In the genomic region with DNA sequence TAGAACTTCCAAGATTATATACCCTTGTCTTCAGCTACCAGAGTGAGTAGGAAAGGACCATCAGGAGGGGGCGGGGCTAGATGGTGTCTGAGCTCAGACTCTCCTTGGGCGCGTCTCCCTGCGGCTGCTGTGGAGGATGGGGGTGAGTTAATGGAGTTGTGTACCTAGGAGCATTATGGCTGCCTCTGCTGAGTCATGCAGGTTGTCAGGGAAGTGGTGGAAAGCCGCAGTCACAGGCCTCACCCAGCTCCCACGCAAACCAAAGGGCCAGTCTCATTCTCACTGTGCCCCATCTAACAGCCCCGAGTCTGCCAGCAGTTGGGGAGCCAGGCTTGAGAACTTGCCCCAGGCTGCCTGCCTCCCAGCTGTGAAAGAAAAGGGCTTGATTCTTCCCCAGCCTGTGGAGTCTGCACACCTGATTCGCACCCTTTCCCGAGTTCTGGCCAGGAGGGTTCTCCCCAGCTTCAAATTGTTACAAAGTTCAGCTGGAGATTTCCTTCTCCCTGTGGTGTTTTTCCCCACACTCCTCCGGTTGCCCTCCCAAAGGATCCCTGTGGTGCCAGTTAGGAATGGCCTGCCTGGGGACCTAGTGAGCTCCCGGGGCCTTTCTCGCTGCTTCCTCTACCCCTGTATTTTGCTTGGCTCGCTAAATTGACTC, we compare ENCODE assay signal across 13 cellular contexts.
DNase-seq lines count a peak whose midpoint lies in the region; ATAC-seq, FAIRE-seq and TF ChIP-seq lines count a peak whose summit lies in the region.
"Had no signal": no experiment of that assay in that cellular context is flagged by ENCODE, and none has a peak within 500 bp of the region (broad histone marks: within the 10 kb centered on the region; RNA-seq: fewer than 3 reads in every experiment).

No MANE protein-coding gene starts in this region.

- H3K9me3 ChIP-seq in BE2C: no peaks in the 10 kb centered on the region; the same call in 1 of the 2 replicates
- H3K9me3 ChIP-seq: right lobe of liver had no signal

- DNase-seq in stimulated activated naive CD4-positive, alpha-beta T cell treated with Interleukin-2 at 50 U/mL for 16 hours (lab: John Stamatoyannopoulos, UW): peak; percentile 47
- no peak for DNase-seq in stimulated activated naive CD4-positive, alpha-beta T cell (lab: John Stamatoyannopoulos, UW)
- peak; percentile 52 to 68 for DNase-seq in activated T-cell treated with anti-CD3 and anti-CD28 coated beads, Interleukin-2, amount 50 U/mL, for 48 hours
- DNase-seq in left colon: peak; percentile 85
- DNase-seq in urothelium cell line (ENCODE audit: low spot score): peak; percentile 5
- no peak for DNase-seq in amniotic stem cell (lab: John Stamatoyannopoulos, UW)
- DNase-seq in BE2C: no peak
- no peak for DNase-seq in COLO829 (ENCODE audit: low spot score)
- DNase-seq: dorsolateral prefrontal cortex, GDM1, heart right ventricle, right lobe of liver, stomach had no signal

- no peak for FAIRE-seq in urothelium cell line (lab: Jason Lieb, UNC)

- intact Hi-C loops in left colon (cut with DNase I, micrococcal nuclease): no loop called here

- TF ChIP-seq CTCF in BE2C (IDR thresholded peaks at IDR 0.05; ENCODE audit: low read depth, low read length): no peak

- no peak overlapping the region for H3K4me3 ChIP-seq in BE2C (ENCODE audit: low read depth, low read length)
- H3K4me3 ChIP-seq: dorsolateral prefrontal cortex, heart right ventricle, right lobe of liver, stomach had no signal

- no peaks in the 10 kb centered on the region for H3K27me3 ChIP-seq in BE2C
- H3K27me3 ChIP-seq: dorsolateral prefrontal cortex, heart right ventricle, right lobe of liver, stomach had no signal

- no peaks in the 10 kb centered on the region for H3K4me1 ChIP-seq in BE2C
- H3K4me1 ChIP-seq: right lobe of liver had no signal

- no peaks in the 10 kb centered on the region for H3K36me3 ChIP-seq in BE2C
- H3K36me3 ChIP-seq: heart right ventricle, right lobe of liver had no signal

- peak; percentile 89 for ATAC-seq in left colon
- ATAC-seq: right lobe of liver had no signal

Comparison
In these comparisons a context has a peak if more than half of its experiments do, and no peak if none do; other contexts are left out.
1. DNase-seq: peak in stimulated activated naive CD4-positive, alpha-beta T cell treated with Interleukin-2 at 50 U/mL for 16 hours (single experiment), activated T-cell treated with anti-CD3 and anti-CD28 coated beads, Interleukin-2, amount 50 U/mL, for 48 hours (2 of 2), left colon (2 of 2) and urothelium cell line (single experiment); none in stimulated activated naive CD4-positive, alpha-beta T cell (0 of 6), amniotic stem cell (single experiment), BE2C (single experiment) and COLO829 (single experiment).